10 cellular contexts compared by ENCODE assay signal in the genomic region with DNA sequence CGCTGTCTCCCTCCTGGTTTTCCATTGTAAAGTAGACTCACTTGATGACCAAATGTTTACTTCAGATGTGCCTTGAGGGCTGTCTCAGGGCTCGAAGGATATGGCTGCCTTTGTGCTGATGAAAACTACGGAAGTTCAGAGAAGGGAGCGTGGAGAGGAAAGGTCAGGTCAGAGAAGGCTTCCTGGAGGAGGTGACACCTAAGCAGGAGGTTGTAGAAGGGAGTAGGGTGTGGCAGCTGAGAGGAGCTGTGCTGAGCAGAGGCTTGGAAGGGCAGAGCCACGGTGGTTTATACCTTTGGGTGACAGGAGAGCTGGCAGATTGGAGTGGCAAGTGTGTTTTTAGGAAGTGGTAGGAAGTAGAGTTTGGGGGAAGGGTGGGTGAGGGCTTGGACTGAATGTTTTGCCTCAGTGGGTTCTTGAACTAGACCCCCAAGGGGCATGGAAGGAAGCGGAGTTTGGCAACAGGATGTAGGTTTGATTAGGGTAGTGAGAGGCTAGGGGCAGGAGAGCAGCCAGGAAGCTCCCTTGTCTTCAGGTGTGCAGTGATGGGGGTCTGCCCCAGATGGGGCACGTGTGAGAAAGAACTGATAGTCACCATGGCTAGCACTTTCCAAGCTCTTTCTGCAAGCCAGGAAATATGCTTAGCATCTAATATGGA. TPM values are rescaled to one million over a fixed set of nuclear protein-coding genes. Genes with fewer than 3 reads are reported as not detected.
DNase-seq lines count a peak whose midpoint lies in the region; ATAC-seq and TF ChIP-seq lines count a peak whose summit lies in the region.
"Had no signal": no experiment of that assay in that cellular context is flagged by ENCODE, and none has a peak within 500 bp of the region (broad histone marks: within the 10 kb centered on the region; RNA-seq: fewer than 3 reads in every experiment).

No MANE protein-coding gene starts in this region.

- CTCF ChIA-PET in CD4-positive, alpha-beta memory T cell (lab: Charles Lee; ENCODE audit: partially characterized antibody), result interaction anchor here (0.7 to 1.6 kb wide), 7 partner anchors 16 to 952 kb away, joined by 3 to 5 read pairs (median 4); a partner anchor contains a TSS

- peaks cover 25% of the 10 kb centered on the region for H3K4me1 ChIP-seq in CD4-positive, alpha-beta memory T cell (ENCODE audit: insufficient read depth, low read length)

- H3K4me3 ChIP-seq in CD4-positive, alpha-beta memory T cell (ENCODE audit: low read length in 2 of 2), result no peak overlapping the region
- H3K4me3 ChIP-seq in WERI-Rb-1 (ENCODE audit: low read depth, low read length), result no peak overlapping the region
- H3K4me3 ChIP-seq: MG63 had no signal

- H3K4me1 Mint-ChIP-seq in CD4-positive, alpha-beta memory T cell, result peaks cover 31 to 63% (median 37%) of the 10 kb centered on the region in 4 donors
- peaks cover 42% of the 10 kb centered on the region for H3K4me1 Mint-ChIP-seq in activated naive CD8-positive, alpha-beta T cell treated with anti-CD3 and anti-CD28 coated beads for 36 hours
- peaks cover 37 to 53% (median 45%) of the 10 kb centered on the region in 3 donors for H3K4me1 Mint-ChIP-seq in naive B cell

- TF ChIP-seq CTCF in WERI-Rb-1 (IDR thresholded peaks at IDR 0.05; ENCODE audit: low read depth, low read length), result no peak

- no peaks in the 10 kb centered on the region for H3K27me3 ChIP-seq in CD4-positive, alpha-beta memory T cell (ENCODE audit: insufficient read depth, low read length)
- no peaks in the 10 kb centered on the region for H3K27me3 ChIP-seq in WERI-Rb-1 (ENCODE audit: insufficient read depth, low read depth, severe bottlenecking)
- H3K27me3 ChIP-seq: MG63 had no signal

- POLR2A ChIA-PET in CD4-positive, alpha-beta memory T cell (lab: Charles Lee; ENCODE audit: partially characterized antibody), result interaction anchor here (1.0 to 1.6 kb wide), 4 partner anchors 9 to 111 kb away, joined by 4 to 7 read pairs (median 4); a partner anchor contains a TSS

- ATAC-seq in naive B cell (ENCODE audit: low read depth in 2 of 2), result no peak
- no peak for ATAC-seq in HG03439 (IDR thresholded peaks at IDR 0.05; ENCODE audit: unreplicated experiment)

- no peak for DNase-seq in CD4-positive, alpha-beta memory T cell
- DNase-seq in H4 (ENCODE audit: low spot score) (peak; percentile 18), naive B cell (no peak), DMS153 (lab: John Stamatoyannopoulos, UW) (no peak), iPS-NIHi11 (ENCODE audit: low spot score) (no peak), WERI-Rb-1 (no peak)
- peak; percentile 10 for DNase-seq in activated naive CD8-positive, alpha-beta T cell treated with anti-CD3 and anti-CD28 coated beads for 36 hours
- DNase-seq: Calu3, MG63 had no signal

- H3K27ac ChIP-seq in CD4-positive, alpha-beta memory T cell (ENCODE audit: low read depth, low read length), result peak overlapping the region; percentile 17
- H3K27ac ChIP-seq in WERI-Rb-1, result no peak overlapping the region

- peaks cover 35 to 59% of the 10 kb centered on the region in 2 donors for H3K36me3 Mint-ChIP-seq in CD4-positive, alpha-beta memory T cell
- peaks cover 27% of the 10 kb centered on the region for H3K36me3 Mint-ChIP-seq in activated naive CD8-positive, alpha-beta T cell treated with anti-CD3 and anti-CD28 coated beads for 36 hours
- H3K36me3 Mint-ChIP-seq in naive B cell, result peaks cover 15 to 20% of the 10 kb centered on the region in 2 donors

- peak overlapping the region in 7 of 8 donors; percentile 23 to 80 (median 61) for H3K4me3 Mint-ChIP-seq in CD4-positive, alpha-beta memory T cell
- H3K4me3 Mint-ChIP-seq in activated naive CD8-positive, alpha-beta T cell treated with anti-CD3 and anti-CD28 coated beads for 36 hours, result peak overlapping the region; percentile 60
- H3K4me3 Mint-ChIP-seq in naive B cell, result peak overlapping the region in 5 of 8 donors; percentile 7 to 70 (median 30)

- no peaks in the 10 kb centered on the region for H3K27me3 Mint-ChIP-seq in CD4-positive, alpha-beta memory T cell
- H3K27me3 Mint-ChIP-seq in activated naive CD8-positive, alpha-beta T cell treated with anti-CD3 and anti-CD28 coated beads for 36 hours, result no peaks in the 10 kb centered on the region
- H3K27me3 Mint-ChIP-seq in naive B cell, result no peaks in the 10 kb centered on the region

- no peaks in the 10 kb centered on the region for H3K36me3 ChIP-seq in CD4-positive, alpha-beta memory T cell (ENCODE audit: insufficient read depth, low read length)
- H3K36me3 ChIP-seq in WERI-Rb-1, result peaks cover 57% of the 10 kb centered on the region
- H3K36me3 ChIP-seq: MG63 had no signal

- intact Hi-C loops in CD4-positive, alpha-beta memory T cell (cut with micrococcal nuclease), result loop anchor here (1.0 kb wide), 1 partner anchor 26 kb away; no protein-coding TSS in a partner anchor

- no peaks in the 10 kb centered on the region for H3K9me3 ChIP-seq in CD4-positive, alpha-beta memory T cell (ENCODE audit: control insufficient read depth in 1 of 2, low read length in 2 of 2)
- no peaks in the 10 kb centered on the region for H3K9me3 ChIP-seq in WERI-Rb-1 (ENCODE audit: severe bottlenecking)
- H3K9me3 ChIP-seq: MG63 had no signal

- H3K9me3 Mint-ChIP-seq in CD4-positive, alpha-beta memory T cell, result no peaks in the 10 kb centered on the region
- no peaks in the 10 kb centered on the region for H3K9me3 Mint-ChIP-seq in activated naive CD8-positive, alpha-beta T cell treated with anti-CD3 and anti-CD28 coated beads for 36 hours
- peaks cover 0 to 2% (median 0%) of the 10 kb centered on the region in 7 donors for H3K9me3 Mint-ChIP-seq in naive B cell

- H3K27ac Mint-ChIP-seq in CD4-positive, alpha-beta memory T cell, result peak overlapping the region; percentile 23 to 93 (median 72)
- H3K27ac Mint-ChIP-seq in activated naive CD8-positive, alpha-beta T cell treated with anti-CD3 and anti-CD28 coated beads for 36 hours, result peak overlapping the region; percentile 83
- H3K27ac Mint-ChIP-seq in naive B cell, result peak overlapping the region in 5 of 6 donors; percentile 20 to 93 (median 69)

RNA-seq across cellular contexts. Expression of a gene that starts 4.5 kb away (rescaled TPM):
- total RNA-seq in CD4-positive, alpha-beta memory T cell, result 10 to 100 TPM; 11.4 to 14.1 TPM
- polyA plus RNA-seq in CD4-positive, alpha-beta memory T cell, result 1 to 10 TPM; 3.3 to 4.5 TPM
- total RNA-seq in H4 (2014; rRNA removed; shearing (Covaris generic)), result 7.6 and 7.8 TPM in 2 replicates
- 1 to 10 TPM; 5.9 to 7.6 TPM for total RNA-seq in activated naive CD8-positive, alpha-beta T cell treated with anti-CD3 and anti-CD28 coated beads for 36 hours
- polyA plus RNA-seq in naive B cell (ENCODE audit: low read depth in 6 of 6), result 10 to 100 TPM in 2 of 6 donors, 1 to 10 TPM in 4; 7.6 to 14.8 (median 9.0) TPM

RNA-seq across cellular contexts. Expression of a gene that starts 48.7 kb away (rescaled TPM):
- 10 to 100 TPM; 39.4 to 42.5 TPM for total RNA-seq in CD4-positive, alpha-beta memory T cell
- 10 to 100 TPM; 13.3 to 18.4 TPM for polyA plus RNA-seq in CD4-positive, alpha-beta memory T cell
- total RNA-seq in H4 (2014; rRNA removed; shearing (Covaris generic)), result 17.9 and 27.1 TPM in 2 replicates
- 10 to 100 TPM; 22.1 to 26.3 TPM for total RNA-seq in activated naive CD8-positive, alpha-beta T cell treated with anti-CD3 and anti-CD28 coated beads for 36 hours
- 10 to 100 TPM; 15.0 to 22.2 (median 18.0) TPM for polyA plus RNA-seq in naive B cell (ENCODE audit: low read depth in 6 of 6)

RNA-seq across cellular contexts. Expression of a gene that starts 52.6 kb away (rescaled TPM):
- 1 to 10 TPM; 2.4 to 2.5 TPM for total RNA-seq in CD4-positive, alpha-beta memory T cell
- polyA plus RNA-seq in CD4-positive, alpha-beta memory T cell, result 1 to 10 TPM; 4.0 to 4.1 TPM
- 11.3 and 28.5 TPM in 2 replicates for total RNA-seq in H4 (2014; rRNA removed; shearing (Covaris generic))
- 1 to 10 TPM; 2.6 TPM for total RNA-seq in activated naive CD8-positive, alpha-beta T cell treated with anti-CD3 and anti-CD28 coated beads for 36 hours
- polyA plus RNA-seq in naive B cell (ENCODE audit: low read depth in 6 of 6), result 1 to 10 TPM; 3.1 to 8.2 (median 3.6) TPM

Comparison
In these comparisons a context has a peak if more than half of its experiments do, and no peak if none do; other contexts are left out.
1. DNase-seq: peak in H4 (single experiment) and activated naive CD8-positive, alpha-beta T cell treated with anti-CD3 and anti-CD28 coated beads for 36 hours (single experiment); none in CD4-positive, alpha-beta memory T cell (0 of 5), naive B cell (single experiment), DMS153 (single experiment), iPS-NIHi11 (single experiment) and WERI-Rb-1 (single experiment).
2. Peak in every context shown above with its lines, with median percentiles within 50 percentile points of each other: H3K27ac Mint-ChIP-seq and H3K4me3 Mint-ChIP-seq.